ENCODE assay signal across 16 cellular contexts in genomic region chr5:175904577-175904976, GRCh38. TPM values are rescaled to one million over a fixed set of nuclear protein-coding genes. Genes with fewer than 3 reads are reported as not detected.
DNase-seq lines count a peak whose midpoint lies in the region; TF ChIP-seq lines count a peak whose summit lies in the region.
"Not testable (repeated sequence)": the region's sequence is repeated elsewhere in the genome, so short reads cannot be mapped to it uniquely, and the experiment has no call there.
"Had no signal": no experiment of that assay in that cellular context is flagged by ENCODE, and none has a peak within 500 bp of the region (broad histone marks: within the 10 kb centered on the region; RNA-seq: fewer than 3 reads in every experiment).

No MANE protein-coding gene starts in this region.

- intact Hi-C loops in A673 (cut with micrococcal nuclease; ENCODE audit: unreplicated experiment); PC-9 (cut with micrococcal nuclease; ENCODE audit: unreplicated experiment); adrenal gland (cut with DNase I): not testable (repeated sequence)

- not testable (repeated sequence) for H2BK20ac ChIP-seq in H9 (ENCODE audit: low read depth, low read length, poor library complexity, severe bottlenecking)

- not testable (repeated sequence) for H3K4me3 ChIP-seq in A673 (ENCODE audit: low read depth, low read length, poor library complexity, severe bottlenecking); PC-9; adrenal gland; endodermal cell (ENCODE audit: low read length); cardiac muscle cell

- DNase-seq in A673 (ENCODE audit: low spot score); H9; PC-9; adrenal gland; endodermal cell; cardiac muscle cell (ENCODE audit: low read depth in 1 of 2, low spot score in 1 of 2); osteocyte (ENCODE audit: extremely low spot score, unreplicated experiment): not testable (repeated sequence)
- peak; percentile 30 for DNase-seq in ELR (ENCODE audit: low read depth)

- H2AFZ ChIP-seq in H9 (ENCODE audit: low read length); PC-9: not testable (repeated sequence)

- TF ChIP-seq POLR2A in adrenal gland (IDR thresholded peaks at IDR 0.05), result not testable (repeated sequence)

- not testable (repeated sequence) for H3K23me2 ChIP-seq in H9 (ENCODE audit: insufficient read length, low read depth, low read length, poor library complexity, severe bottlenecking)

- H3K9me2 ChIP-seq in PC-9 (ENCODE audit: insufficient read depth), result not testable (repeated sequence)

- not testable (repeated sequence) for H3K36me3 Mint-ChIP-seq in H9 (ENCODE audit: insufficient read depth in 1 of 3, low read depth in 3 of 3); endodermal cell (ENCODE audit: low read depth); osteocyte (ENCODE audit: unreplicated experiment)

- not testable (repeated sequence) for H3K27ac ChIP-seq in A673 (ENCODE audit: low read depth, low read length, poor library complexity, severe bottlenecking); H9 (ENCODE audit: insufficient read length, low read depth, low read length); PC-9; adrenal gland; endodermal cell (ENCODE audit: low read depth, low read length); cardiac muscle cell

- no CpG with 5 or more reads among the region's 1 CpG for WGBS in H9 (ENCODE audit: extremely low coverage, insufficient read length, low lambda C conversion rate)
- WGBS in adrenal gland, 4 donors, result 29 to 46% (median 32%) methylated on average over 1 of the region's 1 CpG
- 60% methylated on average over 1 of the region's 1 CpG; no CpG with 5 or more reads in 1 of the 2 experiments for WGBS in endodermal cell (ENCODE audit: insufficient coverage in 1 of 2, insufficient read length in 1 of 2), 2 experiments

- H3K4me3 Mint-ChIP-seq in H9; endodermal cell; osteocyte (ENCODE audit: unreplicated experiment): not testable (repeated sequence)

- H3K27me3 Mint-ChIP-seq in H9 (ENCODE audit: low read depth); endodermal cell (ENCODE audit: insufficient read depth); osteocyte (ENCODE audit: unreplicated experiment): not testable (repeated sequence)

- not testable (repeated sequence) for H3K23ac ChIP-seq in H9 (ENCODE audit: insufficient read length, low read depth, low read length)

- H3T11ph ChIP-seq in H9 (ENCODE audit: low read length), result not testable (repeated sequence)

- H3K18ac ChIP-seq in H9 (ENCODE audit: insufficient read length, low read depth, low read length), result not testable (repeated sequence)

- H4K91ac ChIP-seq in H9 (ENCODE audit: insufficient read length, low read depth, low read length), result not testable (repeated sequence)

- H4K5ac ChIP-seq in H9 (ENCODE audit: insufficient read length, low read depth, low read length), result not testable (repeated sequence)

- H3K36me3 ChIP-seq in A673 (ENCODE audit: insufficient read depth, low read length, poor library complexity, severe bottlenecking); PC-9 (ENCODE audit: low read depth); adrenal gland (replicated peaks in 1 of 2); endodermal cell (ENCODE audit: control insufficient read depth, insufficient read depth, low read length); cardiac muscle cell: not testable (repeated sequence)

- H3K9ac ChIP-seq in H9 (ENCODE audit: extremely low read depth, insufficient read length, low read length); endodermal cell (ENCODE audit: extremely low read depth, low read length, poor library complexity, severe bottlenecking): not testable (repeated sequence)

- H4K20me1 ChIP-seq in H9 (ENCODE audit: control insufficient read depth, insufficient read depth, insufficient read length); PC-9 (ENCODE audit: insufficient read depth): not testable (repeated sequence)

- not testable (repeated sequence) for H3K27ac Mint-ChIP-seq in H9; endodermal cell; osteocyte (ENCODE audit: unreplicated experiment)

- not testable (repeated sequence) for H3K9me3 Mint-ChIP-seq in H9; endodermal cell; osteocyte (ENCODE audit: unreplicated experiment)

- not testable (repeated sequence) for BruUV-seq in A673 (replicated peaks; lab: Mats Ljungman, UMichigan); PC-9 (replicated peaks; lab: Mats Ljungman, UMichigan)

- not testable (repeated sequence) for H3K56ac ChIP-seq in H9 (ENCODE audit: insufficient read length, low read depth, low read length)

- POLR2A ChIA-PET in A673 (lab: Charles Lee; ENCODE audit: low non-redundant PET); PC-9 (lab: Charles Lee; ENCODE audit: unreplicated experiment): not testable (repeated sequence)

- H4K8ac ChIP-seq in H9 (replicated peaks; ENCODE audit: insufficient read length, low read depth, low read length), result not testable (repeated sequence)

- H3K27me3 ChIP-seq in A673 (replicated peaks; ENCODE audit: insufficient read depth, low read depth, low read length, poor library complexity); H9 (ENCODE audit: insufficient read depth, low read length); PC-9 (ENCODE audit: insufficient read depth, low read depth); adrenal gland; endodermal cell (ENCODE audit: control insufficient read depth, insufficient read depth, low read length, poor library complexity, severe bottlenecking); cardiac muscle cell: not testable (repeated sequence)

- not testable (repeated sequence) for H3K4me1 ChIP-seq in A673 (ENCODE audit: insufficient read depth, low read length, poor library complexity, severe bottlenecking); H9 (ENCODE audit: insufficient read depth, low read length); PC-9 (replicated peaks; ENCODE audit: insufficient read depth); adrenal gland (replicated peaks in 1 of 2); endodermal cell (ENCODE audit: control insufficient read depth, insufficient read depth, low read length); cardiac muscle cell (ENCODE audit: low read depth)

- H3F3A ChIP-seq in PC-9 (ENCODE audit: insufficient read depth, low read depth), result not testable (repeated sequence)

- not testable (repeated sequence) for H3K9me3 ChIP-seq in A673 (ENCODE audit: low read depth, low read length, poor library complexity, severe bottlenecking); H9 (ENCODE audit: control insufficient read depth, low read depth, low read length); PC-9 (ENCODE audit: insufficient read depth, low read depth); adrenal gland (replicated peaks in 1 of 3); endodermal cell (ENCODE audit: control insufficient read depth, low read length); cardiac muscle cell (ENCODE audit: low read depth)

- H2BK15ac ChIP-seq in H9 (ENCODE audit: low read depth, low read length), result not testable (repeated sequence)

- TF ChIP-seq CTCF in A673 (conservative IDR thresholded peaks at IDR 0.05; ENCODE audit: low read depth, low read length) (peak; percentile 29; the same call in 1 of the 2 replicates), H9 (conservative IDR thresholded peaks at IDR 0.05) (peak; percentile 58), PC-9 (conservative IDR thresholded peaks at IDR 0.05) (peak; percentile 71), adrenal gland (IDR thresholded peaks at IDR 0.05) (peak in 4 of 6 experiments; percentile 15 to 32 (median 31)), endodermal cell (conservative IDR thresholded peaks at IDR 0.05) (peak; percentile 66), cardiac muscle cell (IDR thresholded peaks at IDR 0.05; ENCODE audit: low read depth, low read length) (peak; percentile 13), osteocyte (IDR thresholded peaks at IDR 0.05) (peak; percentile 23)

- not testable (repeated sequence) for H3K4me2 ChIP-seq in H9 (ENCODE audit: insufficient read depth, insufficient read length, low read length); PC-9

- H2BK12ac ChIP-seq in H9 (ENCODE audit: insufficient read length, low read depth, low read length), result not testable (repeated sequence)

- CTCF ChIA-PET in A673 (lab: Charles Lee); PC-9 (lab: Charles Lee): not testable (repeated sequence)

- not testable (repeated sequence) for H3K14ac ChIP-seq in H9 (ENCODE audit: insufficient read depth, low read length)

- not testable (repeated sequence) for H3K79me2 ChIP-seq in H9 (ENCODE audit: insufficient read depth, low read length); PC-9 (ENCODE audit: low read depth)

- H3K4me1 Mint-ChIP-seq in H9, result peaks cover 12 to 17% of the 10 kb centered on the region in 2 experiments
- H3K4me1 Mint-ChIP-seq in endodermal cell; osteocyte (ENCODE audit: unreplicated experiment): not testable (repeated sequence)

- not testable (repeated sequence) for H2AK5ac ChIP-seq in H9 (ENCODE audit: insufficient read length, low read length)

- not testable (repeated sequence) for H3K79me1 ChIP-seq in H9 (ENCODE audit: insufficient read depth, low read depth, low read length, poor library complexity, severe bottlenecking)

- not testable (repeated sequence) for H2BK5ac ChIP-seq in H9 (ENCODE audit: insufficient read length, low read length)

- H2BK120ac ChIP-seq in H9 (ENCODE audit: low read depth, low read length, poor library complexity, severe bottlenecking), result not testable (repeated sequence)

- not testable (repeated sequence) for H3K4ac ChIP-seq in H9 (ENCODE audit: low read depth, low read length)

RNA-seq across cellular contexts. Expression of gene CPLX2, which starts 33.2 kb away (rescaled TPM):
- 0.15 and 0.19 TPM in 2 replicates for total RNA-seq in A673 (2021)
- total RNA-seq in H9 (2021), result 1.2 and 1.9 TPM in 2 replicates
- not detected in 2 replicates for total RNA-seq in PC-9 (2021)
- 10 to 100 TPM in 3 of 8 donors, 1 to 10 TPM in 1, under 1 TPM in 3, not detected in 1; 0.18 to 31.8 (median 1.4) TPM for total RNA-seq in adrenal gland
- 10 to 100 TPM in 2 of 3 donors, 1 to 10 TPM in 1; 8.7 to 66.9 (median 18.3) TPM for polyA plus RNA-seq in adrenal gland
- total RNA-seq in endodermal cell, result not detected
- polyA plus RNA-seq in endodermal cell (2013, experiment 1 of 2), result 9.9 TPM
- 10.4 TPM for polyA plus RNA-seq in endodermal cell (2013, experiment 2 of 2)
- total RNA-seq in cardiac muscle cell, result 0.04 TPM in 1 of 2 replicates, not detected in the other
- 0.38 and 0.56 TPM in 2 replicates for polyA plus RNA-seq in cardiac muscle cell
- total RNA-seq in osteocyte, result not detected in 2 replicates
- total RNA-seq: activated CD4-positive, alpha-beta T cell treated with anti-CD3 and anti-CD28 coated beads for 36 hours; activated naive CD4-positive, alpha-beta T cell treated with anti-CD3 and anti-CD28 coated beads for 36 hours; activated T-cell treated with anti-CD3 and anti-CD28 coated beads, Interleukin-2, amount 50 U/mL, for 72 hours; CD4-positive, alpha-beta memory T cell; heart left ventricle; naive thymus-derived CD8-positive, alpha-beta T cell; subcutaneous adipose tissue; ureter had no signal
- polyA plus RNA-seq: heart left ventricle; naive thymus-derived CD8-positive, alpha-beta T cell had no signal

Comparison
In these comparisons a context has a peak if more than half of its experiments do, and no peak if none do; other contexts are left out.
1. CTCF ChIP-seq: peak in every context shown above with its lines; median percentile 71 in PC-9; 66 in endodermal cell; 58 in H9; 31 in adrenal gland; 29 in A673; 23 in osteocyte; 13 in cardiac muscle cell.